In genomic region chr18:47050468-47050867, GRCh38 we compare ENCODE assay signal across 9 cellular contexts. TPM values are rescaled to one million over a fixed set of nuclear protein-coding genes. Genes with fewer than 3 reads are reported as not detected.
DNase-seq lines count a peak whose midpoint lies in the region; ATAC-seq and TF ChIP-seq lines count a peak whose summit lies in the region.
"Had no signal": no experiment of that assay in that cellular context is flagged by ENCODE, and none has a peak within 500 bp of the region (broad histone marks: within the 10 kb centered on the region; RNA-seq: fewer than 3 reads in every experiment).

No MANE protein-coding gene starts in this region.

- WGBS in transverse colon (ENCODE audit: low coverage in 1 of 2), 2 donors = 30 to 37% methylated on average over 7 of the region's 7 CpGs

- H3K4me3 Mint-ChIP-seq in activated T-helper 1 cell treated with anti-CD3 and anti-CD28 coated beads, Interleukin-12 subunit alpha, Interleukin-12 subunit beta, Interleukin-2, Interleukin-4 antibody, amounts not matched to agents 30 ng/mL and 10 ng/mL and 1 ng/mL, durations not matched to agents 14 hours and 24 hours and 36 hours = no peak overlapping the region

- no peaks in the 10 kb centered on the region for H3K4me1 Mint-ChIP-seq in activated T-helper 1 cell treated with anti-CD3 and anti-CD28 coated beads, Interleukin-12 subunit alpha, Interleukin-12 subunit beta, Interleukin-2, Interleukin-4 antibody, amounts not matched to agents 30 ng/mL and 10 ng/mL and 1 ng/mL, durations not matched to agents 14 hours and 24 hours and 36 hours (ENCODE audit: low read depth)

- H3K4me1 ChIP-seq in left ventricle myocardium inferior (no peaks in the 10 kb centered on the region), transverse colon (no peaks in the 10 kb centered on the region)

- no peak overlapping the region for H3K27ac Mint-ChIP-seq in activated T-helper 1 cell treated with anti-CD3 and anti-CD28 coated beads, Interleukin-12 subunit alpha, Interleukin-12 subunit beta, Interleukin-2, Interleukin-4 antibody, amounts not matched to agents 30 ng/mL and 10 ng/mL and 1 ng/mL, durations not matched to agents 14 hours and 24 hours and 36 hours

- intact Hi-C loops in left ventricle myocardium inferior (cut with micrococcal nuclease) = loop anchor here (5.0 kb wide), 1 partner anchor 152 kb away; no protein-coding TSS in a partner anchor
- intact Hi-C loops in left cardiac atrium (cut with DNase I) = loop anchor here in 1 of 2 donors (5.0 kb wide), 1 partner anchor 702 kb away; no protein-coding TSS in a partner anchor
- intact Hi-C loops in activated T-helper 1 cell treated with anti-CD3 and anti-CD28 coated beads, Interleukin-12 subunit alpha, Interleukin-12 subunit beta, Interleukin-2, Interleukin-4 antibody, amounts not matched to agents 30 ng/mL and 10 ng/mL and 1 ng/mL, durations not matched to agents 14 hours and 24 hours and 36 hours (cut with micrococcal nuclease) = loop anchor here (1.0 kb wide), 2 partner anchors 155 to 699 kb away; no protein-coding TSS in a partner anchor
- intact Hi-C loops in transverse colon (cut with DNase I; ENCODE audit: low total_unique reads) = no loop called here

- peaks cover 11% of the 10 kb centered on the region for H3K27me3 Mint-ChIP-seq in activated T-helper 1 cell treated with anti-CD3 and anti-CD28 coated beads, Interleukin-12 subunit alpha, Interleukin-12 subunit beta, Interleukin-2, Interleukin-4 antibody, amounts not matched to agents 30 ng/mL and 10 ng/mL and 1 ng/mL, durations not matched to agents 14 hours and 24 hours and 36 hours (ENCODE audit: insufficient read depth)

- H3K4me3 ChIP-seq in left ventricle myocardium inferior (no peak overlapping the region), transverse colon (no peak overlapping the region)

- no peaks in the 10 kb centered on the region for H3K9me3 ChIP-seq in left ventricle myocardium inferior (replicated peaks)
- H3K9me3 ChIP-seq in transverse colon = no peaks in the 10 kb centered on the region

- H3K27me3 ChIP-seq in left ventricle myocardium inferior (ENCODE audit: low read depth) (no peaks in the 10 kb centered on the region), transverse colon (no peaks in the 10 kb centered on the region)

- no peak for TF ChIP-seq EP300 in transverse colon (IDR thresholded peaks at IDR 0.05; ENCODE audit: low read depth)

- in situ Hi-C loops in transverse colon (cut with MboI; ENCODE audit: low pct_ligation_motif_present in 1 of 4, low pct_unique_long_range_greater_than_20kb in 1 of 4, low sequenced_read_pairs in 3 of 4) = no loop called here

- H3K36me3 ChIP-seq in left ventricle myocardium inferior (no peaks in the 10 kb centered on the region), transverse colon (no peaks in the 10 kb centered on the region)

- no peaks in the 10 kb centered on the region for H3K9me3 Mint-ChIP-seq in activated T-helper 1 cell treated with anti-CD3 and anti-CD28 coated beads, Interleukin-12 subunit alpha, Interleukin-12 subunit beta, Interleukin-2, Interleukin-4 antibody, amounts not matched to agents 30 ng/mL and 10 ng/mL and 1 ng/mL, durations not matched to agents 14 hours and 24 hours and 36 hours

- TF ChIP-seq CTCF in left ventricle myocardium inferior (IDR thresholded peaks at IDR 0.05; ENCODE audit: borderline replicate concordance) (peak; percentile 72), transverse colon (IDR thresholded peaks at IDR 0.05) (peak; percentile 53 to 57 (median 54))

- no peak for ATAC-seq in left cardiac atrium
- ATAC-seq in HG02884 (IDR thresholded peaks at IDR 0.05; ENCODE audit: unreplicated experiment) = no peak

- no peak for TF ChIP-seq POLR2A in transverse colon (IDR thresholded peaks at IDR 0.05)

- DNase-seq in left ventricle myocardium inferior (no peak), left cardiac atrium (no peak), M059J (ENCODE audit: low read depth) (peak; percentile 49), iPS-NIHi7 (ENCODE audit: extremely low spot score) (peak; percentile 26), transverse colon (no peak), activated gamma-delta T cell treated with Interleukin-2 at 50 U/mL for 16 hours (no peak)
- DNase-seq in activated T-helper 1 cell treated with anti-CD3 and anti-CD28 coated beads, Interleukin-12 subunit alpha, Interleukin-12 subunit beta, Interleukin-2, Interleukin-4 antibody, amounts not matched to agents 30 ng/mL and 10 ng/mL and 1 ng/mL, durations not matched to agents 14 hours and 24 hours and 36 hours (ENCODE audit: low spot score) = peak; percentile 1

- H3K36me3 Mint-ChIP-seq in activated T-helper 1 cell treated with anti-CD3 and anti-CD28 coated beads, Interleukin-12 subunit alpha, Interleukin-12 subunit beta, Interleukin-2, Interleukin-4 antibody, amounts not matched to agents 30 ng/mL and 10 ng/mL and 1 ng/mL, durations not matched to agents 14 hours and 24 hours and 36 hours (ENCODE audit: low read depth) = no peaks in the 10 kb centered on the region

- H3K27ac ChIP-seq in left ventricle myocardium inferior (replicated peaks) (no peak overlapping the region), transverse colon (no peak overlapping the region)

RNA-seq across cellular contexts. Expression of gene ELOA2, which starts 15.0 kb away (rescaled TPM):
- total RNA-seq in left ventricle myocardium inferior (not detected), left cardiac atrium (not detected), transverse colon (not detected)
- not detected in 2 replicates for total RNA-seq in M059J (2014; rRNA removed; shearing (Covaris generic))
- not detected in 2 replicates for total RNA-seq in activated T-helper 1 cell treated with anti-CD3 and anti-CD28 coated beads, Interleukin-12 subunit alpha, Interleukin-12 subunit beta, Interleukin-2, Interleukin-4 antibody, amounts not matched to agents 30 ng/mL and 10 ng/mL and 1 ng/mL, durations not matched to agents 14 hours and 24 hours and 36 hours
- total RNA-seq: subcutaneous adipose tissue had no signal

Comparison
In these comparisons a context has a peak if more than half of its experiments do, and no peak if none do; other contexts are left out.
1. DNase-seq: peak in M059J (single experiment), activated T-helper 1 cell treated with anti-CD3 and anti-CD28 coated beads, Interleukin-12 subunit alpha, Interleukin-12 subunit beta, Interleukin-2, Interleukin-4 antibody, amounts not matched to agents 30 ng/mL and 10 ng/mL and 1 ng/mL, durations not matched to agents 14 hours and 24 hours and 36 hours (single experiment) and iPS-NIHi7 (single experiment); none in left ventricle myocardium inferior (single experiment), left cardiac atrium (single experiment), transverse colon (single experiment) and activated gamma-delta T cell treated with Interleukin-2 at 50 U/mL for 16 hours (single experiment).